Comparison of ENCODE assay signal across 8 cellular contexts in the genomic region with DNA sequence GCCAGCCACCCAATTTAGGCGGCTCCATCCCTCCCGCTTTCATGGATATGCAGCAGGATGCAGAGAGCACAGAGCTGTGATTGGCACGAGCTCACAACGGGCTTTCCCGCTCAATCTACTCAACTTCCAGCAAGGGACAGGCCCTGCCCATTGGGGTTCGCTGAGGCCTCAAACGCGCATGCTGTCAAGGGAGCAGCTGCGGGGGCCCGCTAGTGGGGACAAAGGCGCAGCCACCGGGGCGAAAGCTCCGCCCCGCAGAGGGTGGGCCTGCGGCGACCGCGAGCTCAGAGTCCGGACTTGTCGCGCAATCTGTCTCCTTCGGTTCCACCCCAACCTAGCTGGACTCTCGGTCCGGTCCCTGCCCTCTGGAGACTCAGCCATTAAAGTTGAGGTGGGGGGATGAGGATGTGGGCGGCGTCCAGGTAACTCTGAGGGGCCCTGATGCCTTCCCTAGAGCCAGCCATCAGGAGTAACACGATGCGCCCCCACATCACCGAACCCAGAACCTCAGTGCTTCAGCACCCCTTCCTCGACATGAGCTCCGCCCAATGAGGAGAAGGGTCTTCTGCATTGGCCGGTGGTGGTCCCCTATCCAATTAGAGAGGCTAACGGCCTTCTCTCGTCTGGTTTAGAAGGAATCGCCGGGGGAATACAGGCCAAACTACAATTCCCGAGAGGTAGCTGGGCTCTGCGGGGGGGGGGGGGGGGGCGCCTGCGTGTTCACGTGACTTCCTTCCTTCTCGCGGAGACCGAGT. TPM values are rescaled to one million over a fixed set of nuclear protein-coding genes. Genes with fewer than 3 reads are reported as not detected.
DNase-seq lines count a peak whose midpoint lies in the region; ATAC-seq and TF ChIP-seq lines count a peak whose summit lies in the region.

No MANE protein-coding gene starts in this region.

- no peaks in the 10 kb centered on the region for H3K36me3 ChIP-seq in RWPE2 (ENCODE audit: low read depth)
- no peaks in the 10 kb centered on the region for H3K36me3 ChIP-seq in stomach smooth muscle (ENCODE audit: control insufficient read depth in 2 of 2, insufficient read depth in 2 of 2, low read length in 2 of 2)

- peaks cover 18% of the 10 kb centered on the region for H3K4me1 ChIP-seq in RWPE2 (ENCODE audit: insufficient read depth, poor library complexity, severe bottlenecking)
- H3K4me1 ChIP-seq in stomach smooth muscle (ENCODE audit: control insufficient read depth, insufficient read depth, low read length), result peaks cover 22% of the 10 kb centered on the region

- no peaks in the 10 kb centered on the region for H3K27me3 Mint-ChIP-seq in neural crest cell (ENCODE audit: low read depth)

- peak overlapping the region; percentile 97 to 99 for H3K9ac ChIP-seq in stomach smooth muscle (ENCODE audit: low read length in 2 of 2)

- no peak for TF ChIP-seq CTCF in RWPE2 (IDR thresholded peaks at IDR 0.05; ENCODE audit: poor library complexity, severe bottlenecking)
- TF ChIP-seq CTCF in foreskin fibroblast (IDR thresholded peaks at IDR 0.05; ENCODE audit: low read depth, low read length), result no peak
- peak; percentile 21 for TF ChIP-seq CTCF in neural crest cell (conservative IDR thresholded peaks at IDR 0.05)

- peak overlapping the region; percentile 71 for H3K27ac ChIP-seq in RWPE2 (ENCODE audit: poor library complexity, severe bottlenecking)
- peak overlapping the region; percentile 97 for H3K27ac ChIP-seq in stomach smooth muscle (ENCODE audit: low read length)

- peak overlapping the region; percentile 100 for H3K4me3 Mint-ChIP-seq in neural crest cell

- no peak for TF ChIP-seq EP300 in Ishikawa (IDR thresholded peaks at IDR 0.05; ENCODE audit: borderline replicate concordance)

- H3K4me1 Mint-ChIP-seq in neural crest cell, result peaks cover 36% of the 10 kb centered on the region

- H3K9me3 ChIP-seq in RWPE2 (ENCODE audit: severe bottlenecking) (no peaks in the 10 kb centered on the region), stomach smooth muscle (ENCODE audit: control insufficient read depth in 2 of 2, low read length in 2 of 2) (no peaks in the 10 kb centered on the region)

- no peak for TF ChIP-seq RAD21 in Ishikawa (IDR thresholded peaks at IDR 0.05; ENCODE audit: low read depth)

- H3K27me3 ChIP-seq in RWPE2 (ENCODE audit: insufficient read depth, poor library complexity, severe bottlenecking), result no peaks in the 10 kb centered on the region
- no peaks in the 10 kb centered on the region for H3K27me3 ChIP-seq in stomach smooth muscle (ENCODE audit: control insufficient read depth in 1 of 2, insufficient read depth in 2 of 2, low read length in 2 of 2)

- H3K9me3 Mint-ChIP-seq in neural crest cell, result no peaks in the 10 kb centered on the region

- H3K4me3 ChIP-seq in RWPE2 (ENCODE audit: severe bottlenecking) (peak overlapping the region; percentile 55), foreskin fibroblast (ENCODE audit: low read depth in 1 of 2, low read length in 2 of 2) (peak overlapping the region; percentile 58 to 69), stomach smooth muscle (ENCODE audit: low read length in 2 of 2) (peak overlapping the region; percentile 88 to 94)

- DNase-seq in DMS53 (lab: John Stamatoyannopoulos, UW) (peak; percentile 89), RWPE2 (ENCODE audit: low spot score) (no peak), activated gamma-delta T cell (lab: John Stamatoyannopoulos, UW) (peak; percentile 70), foreskin fibroblast (peak; percentile 86 to 94), neural crest cell (ENCODE audit: low read depth, low spot score) (peak; percentile 84)

- peak overlapping the region; percentile 99 for H3K27ac Mint-ChIP-seq in neural crest cell (ENCODE audit: unreplicated experiment)

- peak; percentile 62 for ATAC-seq in GM21528 (IDR thresholded peaks at IDR 0.05; ENCODE audit: low FRiP score, unreplicated experiment)
- ATAC-seq in RWPE2 (ENCODE audit: low read depth), result peak; percentile 43

- no peaks in the 10 kb centered on the region for H3K36me3 Mint-ChIP-seq in neural crest cell (ENCODE audit: low read depth)

TF ChIP-seq in Ishikawa, 13 proteins besides CTCF, POLR2A, EP300 and RAD21:
- no peak for TF ChIP-seq NFIC (IDR thresholded peaks at IDR 0.05)
- no peak for TF ChIP-seq CREB1 (IDR thresholded peaks at IDR 0.05; ENCODE audit: low read depth)
- TF ChIP-seq, protein P1, sequence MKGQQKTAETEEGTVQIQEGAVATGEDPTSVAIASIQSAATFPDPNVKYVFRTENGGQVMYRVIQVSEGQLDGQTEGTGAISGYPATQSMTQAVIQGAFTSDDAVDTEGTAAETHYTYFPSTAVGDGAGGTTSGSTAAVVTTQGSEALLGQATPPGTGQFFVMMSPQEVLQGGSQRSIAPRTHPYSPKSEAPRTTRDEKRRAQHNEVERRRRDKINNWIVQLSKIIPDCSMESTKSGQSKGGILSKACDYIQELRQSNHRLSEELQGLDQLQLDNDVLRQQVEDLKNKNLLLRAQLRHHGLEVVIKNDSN (IDR thresholded peaks at IDR 0.05), result peak; percentile 95
- TF ChIP-seq TEAD4 (IDR thresholded peaks at IDR 0.05), result peak; percentile 6; the same call in 1 of the 2 replicates
- 0 out of 2 replicates have a peak, but pooled peaks have one; percentile 28 for TF ChIP-seq YY1 (IDR thresholded peaks at IDR 0.05; ENCODE audit: low read depth)
- TF ChIP-seq, protein P2, sequence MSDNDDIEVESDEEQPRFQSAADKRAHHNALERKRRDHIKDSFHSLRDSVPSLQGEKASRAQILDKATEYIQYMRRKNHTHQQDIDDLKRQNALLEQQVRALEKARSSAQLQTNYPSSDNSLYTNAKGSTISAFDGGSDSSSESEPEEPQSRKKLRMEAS (IDR thresholded peaks at IDR 0.05), result peak; percentile 92
- no peak for TF ChIP-seq EGR1 (IDR thresholded peaks at IDR 0.05)
- TF ChIP-seq ZBTB7A (IDR thresholded peaks at IDR 0.05; ENCODE audit: low read depth), result 0 out of 2 replicates have a peak, but pooled peaks have one; percentile 33
- no peak; the same call in 1 of the 2 replicates for TF ChIP-seq TAF1 (IDR thresholded peaks at IDR 0.05; ENCODE audit: low read depth)
- TF ChIP-seq, protein P3, sequence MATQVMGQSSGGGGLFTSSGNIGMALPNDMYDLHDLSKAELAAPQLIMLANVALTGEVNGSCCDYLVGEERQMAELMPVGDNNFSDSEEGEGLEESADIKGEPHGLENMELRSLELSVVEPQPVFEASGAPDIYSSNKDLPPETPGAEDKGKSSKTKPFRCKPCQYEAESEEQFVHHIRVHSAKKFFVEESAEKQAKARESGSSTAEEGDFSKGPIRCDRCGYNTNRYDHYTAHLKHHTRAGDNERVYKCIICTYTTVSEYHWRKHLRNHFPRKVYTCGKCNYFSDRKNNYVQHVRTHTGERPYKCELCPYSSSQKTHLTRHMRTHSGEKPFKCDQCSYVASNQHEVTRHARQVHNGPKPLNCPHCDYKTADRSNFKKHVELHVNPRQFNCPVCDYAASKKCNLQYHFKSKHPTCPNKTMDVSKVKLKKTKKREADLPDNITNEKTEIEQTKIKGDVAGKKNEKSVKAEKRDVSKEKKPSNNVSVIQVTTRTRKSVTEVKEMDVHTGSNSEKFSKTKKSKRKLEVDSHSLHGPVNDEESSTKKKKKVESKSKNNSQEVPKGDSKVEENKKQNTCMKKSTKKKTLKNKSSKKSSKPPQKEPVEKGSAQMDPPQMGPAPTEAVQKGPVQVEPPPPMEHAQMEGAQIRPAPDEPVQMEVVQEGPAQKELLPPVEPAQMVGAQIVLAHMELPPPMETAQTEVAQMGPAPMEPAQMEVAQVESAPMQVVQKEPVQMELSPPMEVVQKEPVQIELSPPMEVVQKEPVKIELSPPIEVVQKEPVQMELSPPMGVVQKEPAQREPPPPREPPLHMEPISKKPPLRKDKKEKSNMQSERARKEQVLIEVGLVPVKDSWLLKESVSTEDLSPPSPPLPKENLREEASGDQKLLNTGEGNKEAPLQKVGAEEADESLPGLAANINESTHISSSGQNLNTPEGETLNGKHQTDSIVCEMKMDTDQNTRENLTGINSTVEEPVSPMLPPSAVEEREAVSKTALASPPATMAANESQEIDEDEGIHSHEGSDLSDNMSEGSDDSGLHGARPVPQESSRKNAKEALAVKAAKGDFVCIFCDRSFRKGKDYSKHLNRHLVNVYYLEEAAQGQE (IDR thresholded peaks at IDR 0.05; ENCODE audit: low read depth), result no peak

RNA-seq across cellular contexts. Expression of a gene that starts 0.5 kb away (rescaled TPM):
- total RNA-seq in neural crest cell, result 64.9 and 71.7 TPM in 2 replicates
